29 cellular contexts compared by ENCODE assay signal in the genomic region with DNA sequence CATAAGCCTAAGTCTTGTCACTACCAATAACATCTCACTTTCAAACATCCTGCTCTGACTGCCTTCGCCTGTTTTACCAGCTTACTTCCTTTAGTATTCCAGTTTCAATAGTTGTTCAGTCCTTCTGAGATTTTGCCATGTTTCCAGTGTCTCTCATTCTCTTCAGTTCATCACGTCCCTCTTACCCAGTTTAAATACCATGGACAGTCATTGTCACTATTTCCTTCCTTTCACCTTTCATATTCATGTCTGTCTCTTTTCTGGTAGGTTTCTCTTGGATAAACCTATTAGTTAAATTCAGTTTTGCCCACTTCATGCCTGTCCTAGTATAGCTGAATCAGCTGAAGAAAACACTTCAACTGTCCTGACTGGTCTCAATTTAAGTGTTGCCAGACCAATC. TPM values are rescaled to one million over a fixed set of nuclear protein-coding genes. Genes with fewer than 3 reads are reported as not detected.
DNase-seq lines count a peak whose midpoint lies in the region; ATAC-seq, FAIRE-seq and TF ChIP-seq lines count a peak whose summit lies in the region.
"Had no signal": no experiment of that assay in that cellular context is flagged by ENCODE, and none has a peak within 500 bp of the region (broad histone marks: within the 10 kb centered on the region; RNA-seq: fewer than 3 reads in every experiment).

No MANE protein-coding gene starts in this region.

- peaks cover 21 to 34% (median 25%) of the 10 kb centered on the region in 3 donors for H3K4me1 Mint-ChIP-seq in T-cell
- peaks cover 12 to 35% (median 18%) of the 10 kb centered on the region in 7 donors for H3K4me1 Mint-ChIP-seq in naive thymus-derived CD4-positive, alpha-beta T cell

- H3K27me3 ChIP-seq in right lobe of liver (no peaks in the 10 kb centered on the region), HepG2 (ENCODE audit: control insufficient read depth in 1 of 2, insufficient read depth in 2 of 2, low read length in 2 of 2) (no peaks in the 10 kb centered on the region)
- no peaks in the 10 kb centered on the region for H3K27me3 ChIP-seq in naive thymus-derived CD4-positive, alpha-beta T cell (ENCODE audit: control insufficient read depth in 2 of 2, insufficient read depth in 2 of 2, low read length in 2 of 2)
- H3K27me3 ChIP-seq: brain microvascular endothelial cell, colonic mucosa, esophagus muscularis mucosa, hepatocyte had no signal

- no peak overlapping the region for H3K4me3 Mint-ChIP-seq in T-cell
- no peak overlapping the region for H3K4me3 Mint-ChIP-seq in naive thymus-derived CD4-positive, alpha-beta T cell
- H3K4me3 Mint-ChIP-seq: effector memory CD8-positive, alpha-beta T cell; HFFc6; IgD-negative memory B cell; immature natural killer cell; neural crest cell had no signal

- TF ChIP-seq CTCF in right lobe of liver (IDR thresholded peaks at IDR 0.05) (no peak), HepG2 (CRISPR knock-in tag; IDR thresholded peaks at IDR 0.05) (no peak)

- no peak for FAIRE-seq in HepG2 (lab: Jason Lieb, UNC)
- FAIRE-seq: frontal cortex, urothelium cell line had no signal

- H3K36me3 ChIP-seq in right lobe of liver, result no peaks in the 10 kb centered on the region
- H3K36me3 ChIP-seq in HepG2 (replicated peaks in 1 of 2; ENCODE audit: control insufficient read depth in 1 of 2, insufficient read depth in 2 of 2, low read length in 2 of 2), result no peaks in the 10 kb centered on the region
- no peaks in the 10 kb centered on the region for H3K36me3 ChIP-seq in naive thymus-derived CD4-positive, alpha-beta T cell (ENCODE audit: control insufficient read depth in 2 of 3, insufficient read depth in 3 of 3, low read length in 3 of 3)
- H3K36me3 ChIP-seq: brain microvascular endothelial cell, colonic mucosa, esophagus muscularis mucosa had no signal

- H3K4me3 ChIP-seq in right lobe of liver (no peak overlapping the region), HepG2 (replicated peaks in 1 of 3; ENCODE audit: insufficient read depth in 1 of 3, low read depth in 2 of 3, low read length in 3 of 3) (no peak overlapping the region)
- H3K4me3 ChIP-seq in naive thymus-derived CD4-positive, alpha-beta T cell (ENCODE audit: low read length), result no peak overlapping the region
- H3K4me3 ChIP-seq: colonic mucosa, esophagus muscularis mucosa, GM23248, hepatocyte, PC-9 had no signal

- ATAC-seq in right lobe of liver (peak; percentile 12 to 23 (median 17)), HepG2 (no peak), T-cell (replicated peaks in 1 of 4) (peak; percentile 22 to 40 (median 28)), GM21723 (IDR thresholded peaks at IDR 0.05; ENCODE audit: unreplicated experiment) (no peak)
- ATAC-seq in naive thymus-derived CD4-positive, alpha-beta T cell, result peak; percentile 20
- ATAC-seq: effector memory CD8-positive, alpha-beta T cell had no signal

- intact Hi-C loops in right lobe of liver (cut with DNase I) (no loop called here), HepG2 (cut with micrococcal nuclease; ENCODE audit: unreplicated experiment) (no loop called here)
- intact Hi-C loops in naive thymus-derived CD4-positive, alpha-beta T cell (cut with micrococcal nuclease), result loop anchor here (1.0 to 2.0 kb wide), 2 partner anchors 15 to 16 kb away; no protein-coding TSS in a partner anchor

- H3K4me1 ChIP-seq in right lobe of liver (peaks cover 0 to 28% (median 13%) of the 10 kb centered on the region in 4 donors), HepG2 (ENCODE audit: insufficient read depth, low read length) (peaks cover 17% of the 10 kb centered on the region)
- H3K4me1 ChIP-seq in naive thymus-derived CD4-positive, alpha-beta T cell (ENCODE audit: control insufficient read depth in 2 of 2, insufficient read depth in 2 of 2, low read length in 2 of 2), result peaks cover 38 to 67% of the 10 kb centered on the region in 2 donors
- H3K4me1 ChIP-seq: colonic mucosa had no signal

- H3K9me3 Mint-ChIP-seq in T-cell, result no peaks in the 10 kb centered on the region
- H3K9me3 Mint-ChIP-seq in naive thymus-derived CD4-positive, alpha-beta T cell, result no peaks in the 10 kb centered on the region
- H3K9me3 Mint-ChIP-seq: effector memory CD8-positive, alpha-beta T cell; HFFc6; IgD-negative memory B cell; immature natural killer cell; neural crest cell had no signal

- H3K9ac ChIP-seq in HepG2 (ENCODE audit: insufficient read depth, low read depth, low read length), result no peak overlapping the region
- H3K9ac ChIP-seq: GM23248 had no signal

- no peak for TF ChIP-seq RAD21 in HepG2 (CRISPR knock-in tag; IDR thresholded peaks at IDR 0.05)

- POLR2A ChIA-PET in HepG2 (lab: Yijun Ruan, JAX) (no interaction called here), T-cell (lab: Charles Lee) (interaction anchor here in 1 of 2 donors (0.6 kb wide), 1 partner anchor 43 kb away, joined by 10 read pairs; no protein-coding TSS in a partner anchor)
- POLR2A ChIA-PET in naive thymus-derived CD4-positive, alpha-beta T cell (lab: Charles Lee), result interaction anchor here (0.6 to 1.6 kb wide), 3 partner anchors 15 to 144 kb away, joined by 3 to 5 read pairs (median 4); partner anchors contain the start of gene DUSP12

- H3K36me3 Mint-ChIP-seq in T-cell, result no peaks in the 10 kb centered on the region
- H3K36me3 Mint-ChIP-seq in naive thymus-derived CD4-positive, alpha-beta T cell, result peaks cover 0 to 5% (median 0%) of the 10 kb centered on the region in 5 donors

- H3K9me3 ChIP-seq in right lobe of liver, result no peaks in the 10 kb centered on the region
- no peaks in the 10 kb centered on the region for H3K9me3 ChIP-seq in HepG2 (ENCODE audit: low read length)
- no peaks in the 10 kb centered on the region for H3K9me3 ChIP-seq in naive thymus-derived CD4-positive, alpha-beta T cell (ENCODE audit: control insufficient read depth in 2 of 3, low read length in 3 of 3)
- H3K9me3 ChIP-seq: colonic mucosa, esophagus muscularis mucosa had no signal

- H4K20me1 ChIP-seq in HepG2 (ENCODE audit: insufficient read depth, low read length), result no peaks in the 10 kb centered on the region; the same call in 1 of the 2 replicates

- TF ChIP-seq POLR2A in right lobe of liver (IDR thresholded peaks at IDR 0.05), result no peak
- no peak for TF ChIP-seq POLR2A in HepG2 (IDR thresholded peaks at IDR 0.05; ENCODE audit: insufficient read depth in 1 of 2, low read depth in 2 of 2, low read length in 2 of 2)

- peaks cover 56% of the 10 kb centered on the region for H3K79me2 ChIP-seq in HepG2 (ENCODE audit: insufficient read depth, low read length)

- H3K4me2 ChIP-seq in HepG2 (ENCODE audit: low read depth, low read length), result no peak overlapping the region
- H3K4me2 ChIP-seq: hepatocyte, PC-9 had no signal

- CTCF ChIA-PET in HepG2 (lab: Yijun Ruan, JAX; ENCODE audit: low intra/inter-chr PET ratio, low total read pairs), result no interaction called here
- CTCF ChIA-PET in T-cell (lab: Charles Lee), result interaction anchor here (0.6 to 1.5 kb wide), 2 partner anchors 23 to 1519 kb away, joined by 3 to 4 read pairs; partner anchors contain the start of gene DUSP12 (in 1 of the 2)
- CTCF ChIA-PET in naive thymus-derived CD4-positive, alpha-beta T cell (lab: Charles Lee), result interaction anchor here (0.7 to 1.9 kb wide), 5 partner anchors 9 to 160 kb away, joined by 3 to 12 read pairs (median 4); no protein-coding TSS in a partner anchor

- WGBS in right lobe of liver (ENCODE audit: insufficient coverage, low coverage, low lambda C conversion rate, missing lambda C conversion rate), result 74% methylated on average over 2 of the region's 2 CpGs
- 96% methylated on average over 2 of the region's 2 CpGs for WGBS in HepG2 (ENCODE audit: low lambda C conversion rate)

- DNase-seq in right lobe of liver, result no peak
- DNase-seq in HepG2 (ENCODE audit: low spot score), result no peak
- DNase-seq in T-cell, result no peak
- no peak for DNase-seq in naive thymus-derived CD4-positive, alpha-beta T cell
- no peak for DNase-seq in GM19238 (ENCODE audit: insufficient read length, low spot score)
- DNase-seq in DMS 273 (lab: John Stamatoyannopoulos, UW; ENCODE audit: unreplicated experiment), result no peak
- DNase-seq in hypothalamus (lab: John Stamatoyannopoulos, UW), result no peak
- DNase-seq: activated CD4-positive, CD25-positive, alpha-beta regulatory T cell treated with anti-CD3 and anti-CD28 coated beads, Interleukin-2, amount 50 U/mL, for 72 hours; activated gamma-delta T cell; brain microvascular endothelial cell; colonic mucosa; effector memory CD8-positive, alpha-beta T cell; GM23248; HFFc6; immature natural killer cell; NCI-H1436; NCI-H446 treated with DMSO at 0.1 percent for 48 hours; PC-9; posterior cingulate gyrus; SHP77 treated with DMSO at 0.1 percent for 48 hours; SW 1271 had no signal

- in situ Hi-C loops in HepG2 (cut with HindIII; ENCODE audit: extremely low pct_ligation_motif_present, low pct_unique_long_range_greater_than_20kb), result no loop called here

- no peak overlapping the region for H3K27ac Mint-ChIP-seq in T-cell
- H3K27ac Mint-ChIP-seq in naive thymus-derived CD4-positive, alpha-beta T cell, result no peak overlapping the region
- H3K27ac Mint-ChIP-seq: effector memory CD8-positive, alpha-beta T cell; HFFc6; IgD-negative memory B cell; immature natural killer cell had no signal

- no peak for TF ChIP-seq EP300 in HepG2 (IDR thresholded peaks at IDR 0.05; ENCODE audit: low read depth in 2 of 2, low read length in 2 of 2)
- no peak for TF ChIP-seq EP300 in HepG2 (CRISPR knock-in tag; IDR thresholded peaks at IDR 0.05; ENCODE audit: borderline replicate concordance)

- H3K27ac ChIP-seq in right lobe of liver (peak overlapping the region in 1 of 3 donors; percentile 17), HepG2 (ENCODE audit: extremely low read length, insufficient read depth, low read length) (no peak overlapping the region)
- peak overlapping the region; percentile 53 for H3K27ac ChIP-seq in naive thymus-derived CD4-positive, alpha-beta T cell (ENCODE audit: low read depth, low read length)
- H3K27ac ChIP-seq: brain microvascular endothelial cell, C4-2B, colonic mucosa, GM23248, hepatocyte, PC-9 had no signal

- no peak overlapping the region for H2AFZ ChIP-seq in HepG2 (ENCODE audit: low read length)
- H2AFZ ChIP-seq: GM23248, hepatocyte, PC-9 had no signal

- BruUV-seq in HepG2 (replicated peaks; lab: Mats Ljungman, UMichigan), result no TSS peak

- no peaks in the 10 kb centered on the region for H3K27me3 Mint-ChIP-seq in T-cell
- H3K27me3 Mint-ChIP-seq in naive thymus-derived CD4-positive, alpha-beta T cell, result no peaks in the 10 kb centered on the region
- H3K27me3 Mint-ChIP-seq: effector memory CD8-positive, alpha-beta T cell; IgD-negative memory B cell had no signal

RNA-seq across cellular contexts. Expression of gene ATF6, which starts 5.9 kb away (rescaled TPM):
- total RNA-seq in right lobe of liver (10 to 100 TPM; 16.5 to 24.4 (median 20.4) TPM), HepG2 (2016; rRNA removed; fragmentation: Illumina TruSeq; extraction: Trizol) (10.5 and 13.2 TPM in 2 replicates), T-cell (10 to 100 TPM; 18.7 to 27.6 (median 21.9) TPM)
- 1.8 TPM in 2 replicates for total RNA-seq in HepG2 (2016; cell fraction: cytosol; rRNA removed; fragmentation: Illumina TruSeq; extraction: Trizol; ENCODE audit: low read depth)
- 9.5 and 13.6 TPM in 2 replicates for total RNA-seq in HepG2 (2016; cell fraction: insoluble cytoplasmic fraction; rRNA removed; fragmentation: Illumina TruSeq; extraction: Trizol)
- 3.0 and 3.7 TPM in 2 replicates for total RNA-seq in HepG2 (2016; cell fraction: membrane; rRNA removed; fragmentation: Illumina TruSeq; extraction: Trizol)
- 17.5 and 19.5 TPM in 2 replicates for total RNA-seq in HepG2 (2016; cell fraction: nucleus; rRNA removed; fragmentation: Illumina TruSeq; extraction: Trizol)
- polyA plus RNA-seq in HepG2 (2011; rRNA removed), result 12.9 and 14.5 TPM in 2 replicates
- polyA plus RNA-seq in HepG2 (2011; cell fraction: cytosol; rRNA removed), result 7.9 and 12.5 TPM in 2 replicates
- 3.8 and 5.4 TPM in 2 replicates for polyA plus RNA-seq in HepG2 (2011; cell fraction: nucleus; rRNA removed)
- polyA plus RNA-seq in HepG2 (2012), result 12.0 and 12.6 TPM in 2 replicates
- 0.79 and 0.95 TPM in 2 replicates for polyA plus RNA-seq in HepG2 (2016; cell fraction: cytosol; fragmentation: Illumina TruSeq; extraction: Trizol; ENCODE audit: low read depth)
- polyA plus RNA-seq in HepG2 (2016; cell fraction: insoluble cytoplasmic fraction; fragmentation: Illumina TruSeq; extraction: Trizol; ENCODE audit: low read depth), result 8.2 and 8.6 TPM in 2 replicates
- 1.6 and 2.6 TPM in 2 replicates for polyA plus RNA-seq in HepG2 (2016; cell fraction: membrane; fragmentation: Illumina TruSeq; extraction: Trizol; ENCODE audit: low read depth)
- 15.9 and 18.8 TPM in 2 replicates for polyA plus RNA-seq in HepG2 (2016; cell fraction: nucleus; fragmentation: Illumina TruSeq; extraction: Trizol; ENCODE audit: insufficient read depth, low read depth)
- 16.3 and 37.0 TPM in 2 replicates for polyA minus RNA-seq in HepG2 (2011; rRNA and poly(A)+ RNA removed; ENCODE audit: low replicate concordance)
- polyA minus RNA-seq in HepG2 (2011; cell fraction: cytosol; rRNA and poly(A)+ RNA removed), result 11.0 and 13.5 TPM in 2 replicates
- polyA minus RNA-seq in HepG2 (2011; cell fraction: nucleus; rRNA and poly(A)+ RNA removed), result 26.9 and 31.3 TPM in 2 replicates
- total RNA-seq in naive thymus-derived CD4-positive, alpha-beta T cell, result 10 to 100 TPM; 22.4 to 27.5 (median 26.9) TPM
- 10 to 100 TPM; 17.9 to 20.3 TPM for polyA plus RNA-seq in naive thymus-derived CD4-positive, alpha-beta T cell

RNA-seq across cellular contexts. Expression of gene DUSP12, which starts 22.4 kb away (rescaled TPM):
- total RNA-seq in right lobe of liver (1 to 10 TPM; 4.0 to 7.1 (median 4.7) TPM), HepG2 (2016; rRNA removed; fragmentation: Illumina TruSeq; extraction: Trizol) (36.7 and 38.9 TPM in 2 replicates), T-cell (10 to 100 TPM; 18.9 to 33.5 (median 29.1) TPM)
- 14.3 and 14.5 TPM in 2 replicates for total RNA-seq in HepG2 (2016; cell fraction: cytosol; rRNA removed; fragmentation: Illumina TruSeq; extraction: Trizol; ENCODE audit: low read depth)
- 35.6 and 46.0 TPM in 2 replicates for total RNA-seq in HepG2 (2016; cell fraction: insoluble cytoplasmic fraction; rRNA removed; fragmentation: Illumina TruSeq; extraction: Trizol)
- total RNA-seq in HepG2 (2016; cell fraction: membrane; rRNA removed; fragmentation: Illumina TruSeq; extraction: Trizol), result 26.7 and 28.3 TPM in 2 replicates
- 21.1 and 25.5 TPM in 2 replicates for total RNA-seq in HepG2 (2016; cell fraction: nucleus; rRNA removed; fragmentation: Illumina TruSeq; extraction: Trizol)
- polyA plus RNA-seq in HepG2 (2011; rRNA removed), result 33.8 and 37.1 TPM in 2 replicates
- polyA plus RNA-seq in HepG2 (2011; cell fraction: cytosol; rRNA removed), result 24.9 and 28.8 TPM in 2 replicates
- 31.1 and 32.0 TPM in 2 replicates for polyA plus RNA-seq in HepG2 (2011; cell fraction: nucleus; rRNA removed)
- polyA plus RNA-seq in HepG2 (2012), result 27.3 and 33.7 TPM in 2 replicates
- 15.2 and 18.8 TPM in 2 replicates for polyA plus RNA-seq in HepG2 (2016; cell fraction: cytosol; fragmentation: Illumina TruSeq; extraction: Trizol; ENCODE audit: low read depth)
- polyA plus RNA-seq in HepG2 (2016; cell fraction: insoluble cytoplasmic fraction; fragmentation: Illumina TruSeq; extraction: Trizol; ENCODE audit: low read depth), result 43.1 and 44.3 TPM in 2 replicates
- 25.1 and 26.7 TPM in 2 replicates for polyA plus RNA-seq in HepG2 (2016; cell fraction: membrane; fragmentation: Illumina TruSeq; extraction: Trizol; ENCODE audit: low read depth)
- 36.8 and 39.4 TPM in 2 replicates for polyA plus RNA-seq in HepG2 (2016; cell fraction: nucleus; fragmentation: Illumina TruSeq; extraction: Trizol; ENCODE audit: insufficient read depth, low read depth)
- 15.3 and 23.4 TPM in 2 replicates for polyA minus RNA-seq in HepG2 (2011; rRNA and poly(A)+ RNA removed; ENCODE audit: low replicate concordance)
- 9.5 and 11.6 TPM in 2 replicates for polyA minus RNA-seq in HepG2 (2011; cell fraction: cytosol; rRNA and poly(A)+ RNA removed)
- 16.8 and 16.9 TPM in 2 replicates for polyA minus RNA-seq in HepG2 (2011; cell fraction: nucleus; rRNA and poly(A)+ RNA removed)
- 10 to 100 TPM; 16.1 to 31.4 (median 24.1) TPM for total RNA-seq in naive thymus-derived CD4-positive, alpha-beta T cell
- polyA plus RNA-seq in naive thymus-derived CD4-positive, alpha-beta T cell, result 10 to 100 TPM; 74.3 to 75.2 TPM

RNA-seq across cellular contexts. Expression of gene FCRLB, which starts 50.6 kb away (rescaled TPM):
- total RNA-seq in right lobe of liver, result under 1 TPM; 0.14 to 0.99 (median 0.37) TPM
- total RNA-seq in HepG2 (2016; rRNA removed; fragmentation: Illumina TruSeq; extraction: Trizol), result 0.11 TPM in 1 of 2 replicates, not detected in the other
- total RNA-seq in HepG2 (2016; cell fraction: cytosol; rRNA removed; fragmentation: Illumina TruSeq; extraction: Trizol; ENCODE audit: low read depth), result not detected in 2 replicates
- 0.13 and 0.18 TPM in 2 replicates for total RNA-seq in HepG2 (2016; cell fraction: insoluble cytoplasmic fraction; rRNA removed; fragmentation: Illumina TruSeq; extraction: Trizol)
- 0.12 and 0.14 TPM in 2 replicates for total RNA-seq in HepG2 (2016; cell fraction: membrane; rRNA removed; fragmentation: Illumina TruSeq; extraction: Trizol)
- 0.19 TPM in 1 of 2 replicates, not detected in the other for total RNA-seq in HepG2 (2016; cell fraction: nucleus; rRNA removed; fragmentation: Illumina TruSeq; extraction: Trizol)
- 0.03 and 0.08 TPM in 2 replicates for polyA plus RNA-seq in HepG2 (2011; rRNA removed)
- 0.08 TPM in 1 of 2 replicates, not detected in the other for polyA plus RNA-seq in HepG2 (2011; cell fraction: cytosol; rRNA removed)
- polyA plus RNA-seq in HepG2 (2011; cell fraction: nucleus; rRNA removed), result 0.10 TPM in 1 of 2 replicates, not detected in the other
- polyA plus RNA-seq in HepG2 (2012), result 0.07 TPM in 1 of 2 replicates, not detected in the other
- polyA plus RNA-seq in HepG2 (2016; cell fraction: cytosol; fragmentation: Illumina TruSeq; extraction: Trizol; ENCODE audit: low read depth), result 0.06 and 0.07 TPM in 2 replicates
- polyA plus RNA-seq in HepG2 (2016; cell fraction: insoluble cytoplasmic fraction; fragmentation: Illumina TruSeq; extraction: Trizol; ENCODE audit: low read depth), result 0.11 and 0.14 TPM in 2 replicates
- polyA plus RNA-seq in HepG2 (2016; cell fraction: membrane; fragmentation: Illumina TruSeq; extraction: Trizol; ENCODE audit: low read depth), result 0.19 TPM in 1 of 2 replicates, not detected in the other
- 0.23 TPM in 1 of 2 replicates, not detected in the other for polyA plus RNA-seq in HepG2 (2016; cell fraction: nucleus; fragmentation: Illumina TruSeq; extraction: Trizol; ENCODE audit: insufficient read depth, low read depth)
- 0.14 TPM in 1 of 2 replicates, not detected in the other for polyA minus RNA-seq in HepG2 (2011; rRNA and poly(A)+ RNA removed; ENCODE audit: low replicate concordance)
- not detected in 2 replicates for polyA minus RNA-seq in HepG2 (2011; cell fraction: cytosol; rRNA and poly(A)+ RNA removed)
- polyA minus RNA-seq in HepG2 (2011; cell fraction: nucleus; rRNA and poly(A)+ RNA removed), result 0.26 TPM in 1 of 2 replicates, not detected in the other
- total RNA-seq in T-cell, result 1 to 10 TPM in 1 of 5 donors, under 1 TPM in 4; 0.48 to 1.1 (median 0.75) TPM
- 1 to 10 TPM in 2 of 5 experiments, under 1 TPM in 3; 0.34 to 1.8 (median 0.76) TPM for total RNA-seq in naive thymus-derived CD4-positive, alpha-beta T cell
- under 1 TPM; 0.79 to 0.90 TPM for polyA plus RNA-seq in naive thymus-derived CD4-positive, alpha-beta T cell

Comparison
In these comparisons a context has a peak if more than half of its experiments do, and no peak if none do; other contexts are left out.
1. ATAC-seq: peak in right lobe of liver (4 of 4), T-cell (4 of 4) and naive thymus-derived CD4-positive, alpha-beta T cell (single experiment); none in HepG2 (single experiment) and GM21723 (single experiment).
2. intact Hi-C loops: an anchor here in naive thymus-derived CD4-positive, alpha-beta T cell (1.0 to 2.0 kb wide); none called in right lobe of liver and HepG2.